In genomic region chr4:158299459-158300007, GRCh38 we compare ENCODE assay signal across 29 cellular contexts.
DNase-seq lines count a peak whose midpoint lies in the region; ATAC-seq and TF ChIP-seq lines count a peak whose summit lies in the region.
"Had no signal": no experiment of that assay in that cellular context is flagged by ENCODE, and none has a peak within 500 bp of the region (broad histone marks: within the 10 kb centered on the region; RNA-seq: fewer than 3 reads in every experiment).

No MANE protein-coding gene starts in this region.

- no peaks in the 10 kb centered on the region for H3K4me1 ChIP-seq in mucosa of descending colon (ENCODE audit: low read depth)
- H3K4me1 ChIP-seq: colonic mucosa, esophagus squamous epithelium, gastrocnemius medialis, left ventricle myocardium inferior had no signal

- H3K4me3 ChIP-seq in mucosa of descending colon, result no peak overlapping the region
- H3K4me3 ChIP-seq: colonic mucosa, esophagus squamous epithelium, gastrocnemius medialis, left ventricle myocardium inferior, SJSA1, suprapubic skin had no signal

- TF ChIP-seq CTCF in mucosa of descending colon (IDR thresholded peaks at IDR 0.05), result no peak

- peak; percentile 65 for ATAC-seq in GM18870 (IDR thresholded peaks at IDR 0.05; ENCODE audit: unreplicated experiment)
- peak; percentile 63 for ATAC-seq in mucosa of descending colon
- ATAC-seq: activated CD4-positive, alpha-beta T cell treated with anti-CD3 and anti-CD28 coated beads for 36 hours; activated CD8-positive, alpha-beta T cell treated with anti-CD3 and anti-CD28 coated beads, Interleukin-2, amount 10 ng/mL, durations not matched to agents 7 days and 5 days; effector memory CD8-positive, alpha-beta T cell; gastrocnemius medialis; natural killer cell; stimulated activated memory B cell treated with anti-CD40 and anti-IgM and Interleukin-4, amounts not matched to agents 10 μg/mL and 1 μg/mL and 100 μg/mL, for 72 hours had no signal

- peaks cover 4% of the 10 kb centered on the region for H3K9me3 ChIP-seq in mucosa of descending colon
- H3K9me3 ChIP-seq: colonic mucosa, esophagus squamous epithelium, gastrocnemius medialis, SJSA1, suprapubic skin had no signal

- peak; percentile 49 for DNase-seq in LoVo (ENCODE audit: low spot score)
- DNase-seq in erythroblast (lab: John Stamatoyannopoulos, UW), result peak; percentile 27 to 67
- DNase-seq in mucosa of descending colon, result no peak
- no peak for DNase-seq in NCI-H69 (lab: John Stamatoyannopoulos, UW)
- no peak for DNase-seq in midbrain (lab: John Stamatoyannopoulos, UW)
- no peak for DNase-seq in HuH-7.5 (ENCODE audit: low spot score)
- DNase-seq in activated naive CD4-positive, alpha-beta T cell treated with Interleukin-2 at 50 U/mL for 16 hours, result no peak
- DNase-seq: ACHN; activated CD4-positive, alpha-beta T cell treated with anti-CD3 and anti-CD28 coated beads for 36 hours; activated CD8-positive, alpha-beta T cell treated with anti-CD3 and anti-CD28 coated beads, Interleukin-2, amount 10 ng/mL, durations not matched to agents 7 days and 5 days; anterior cingulate cortex; colonic mucosa; DMS79; effector memory CD8-positive, alpha-beta T cell; esophagus squamous epithelium; gastrocnemius medialis; GDM1; hippocampal formation; left ventricle myocardium inferior; natural killer cell; NCI-H1105 treated with DMSO at 0.1 percent for 48 hours; NCI-H1930; NCI-H526 treated with DMSO at 0.1 percent for 48 hours; stimulated activated CD4-positive, alpha-beta T cell treated with anti-CD3 and anti-CD28 coated beads, Interleukin-12 subunit alpha, Interleukin-12 subunit beta, amount 100 ng/mL, for 4 hours; stimulated activated CD4-positive, alpha-beta T cell treated with anti-CD3 and anti-CD28 coated beads, Interleukin-4, amount 100 ng/mL, for 4 hours had no signal

- no peak for TF ChIP-seq POLR2A in erythroblast (IDR thresholded peaks at IDR 0.05; ENCODE audit: low read length)

- no peaks in the 10 kb centered on the region for H3K36me3 ChIP-seq in mucosa of descending colon (ENCODE audit: low read depth)
- H3K36me3 ChIP-seq: colonic mucosa, esophagus squamous epithelium, gastrocnemius medialis, left ventricle myocardium inferior, SJSA1, suprapubic skin had no signal

- intact Hi-C loops in mucosa of descending colon (cut with DNase I, micrococcal nuclease), result no loop called here

Comparison
In these comparisons a context has a peak if more than half of its experiments do, and no peak if none do; other contexts are left out.
1. DNase-seq: peak in LoVo (single experiment) and erythroblast (2 of 2); none in mucosa of descending colon (0 of 3), NCI-H69 (single experiment), midbrain (single experiment), HuH-7.5 (single experiment) and activated naive CD4-positive, alpha-beta T cell treated with Interleukin-2 at 50 U/mL for 16 hours (single experiment).